8 cellular contexts compared by ENCODE assay signal in genomic region chr1:167553136-167554027, GRCh38. TPM values are rescaled to one million over a fixed set of nuclear protein-coding genes. Genes with fewer than 3 reads are reported as not detected.
DNase-seq lines count a peak whose midpoint lies in the region; ATAC-seq and TF ChIP-seq lines count a peak whose summit lies in the region.

CREG1 (minus strand) TSS chr1:167553762.

- CTCF ChIA-PET in RWPE1 (lab: Yijun Ruan, JAX) = no interaction called here

- peak within 1 kb of the TSS; percentile 87 for H3K4me3 Mint-ChIP-seq in activated T-helper 17 cell treated with anti-CD3 and anti-CD28 coated beads, Interleukin-2, amount 50 U/mL, for 72 hours
- H3K4me3 Mint-ChIP-seq in naive thymus-derived CD8-positive, alpha-beta T cell = peak within 1 kb of the TSS; percentile 81 to 96 (median 93)

- H3K27me3 ChIP-seq in fibroblast of lung (ENCODE audit: control insufficient read depth, insufficient read depth, low read length) = no peaks in the 10 kb centered on the region

- H3K79me2 ChIP-seq in fibroblast of lung (ENCODE audit: control insufficient read depth, insufficient read depth, low read length) = no peaks in the 10 kb centered on the region

- no peak; the same call in 1 of the 2 replicates for TF ChIP-seq CTCF in LNCaP clone FGC (IDR thresholded peaks at IDR 0.05; ENCODE audit: control insufficient read depth, extremely low read depth, insufficient read depth)
- no peak for TF ChIP-seq CTCF in RWPE1 (conservative IDR thresholded peaks at IDR 0.05; ENCODE audit: low read depth)
- no peak for TF ChIP-seq CTCF in fibroblast of lung (conservative IDR thresholded peaks at IDR 0.05 in 1 of 2, IDR thresholded peaks at IDR 0.05 in 1 of 2; ENCODE audit: low read depth in 1 of 2, low read length in 2 of 2)

- no peaks in the 10 kb centered on the region for H3K9me3 Mint-ChIP-seq in activated T-helper 17 cell treated with anti-CD3 and anti-CD28 coated beads, Interleukin-2, amount 50 U/mL, for 72 hours
- H3K9me3 Mint-ChIP-seq in naive thymus-derived CD8-positive, alpha-beta T cell = no peaks in the 10 kb centered on the region

- H3K9ac ChIP-seq in fibroblast of lung (ENCODE audit: insufficient read depth, low read length) = peak within 1 kb of the TSS; percentile 65

- POLR2A ChIA-PET in RWPE1 (lab: Yijun Ruan, JAX; ENCODE audit: low non-redundant PET) = interaction anchor here (0.7 kb wide), 1 partner anchor 1755 kb away, joined by 3 read pairs; no protein-coding TSS in a partner anchor
- POLR2A ChIA-PET in naive thymus-derived CD8-positive, alpha-beta T cell (lab: Charles Lee) = interaction anchor here (0.5 to 2.7 kb wide), 9 partner anchors 10 to 742 kb away, joined by 3 to 17 read pairs (median 4); partner anchors contain the start of gene CD247

- DNase-seq in Daoy (ENCODE audit: low read depth) = peak; percentile 96
- DNase-seq in GOT3 (lab: John Stamatoyannopoulos, UW) = peak; percentile 88
- DNase-seq in LNCaP clone FGC (ENCODE audit: low read depth) = peak; percentile 83
- peak; percentile 95 for DNase-seq in RWPE1 (ENCODE audit: low spot score)
- peak; percentile 84 to 89 for DNase-seq in fibroblast of lung (ENCODE audit: low read depth in 2 of 2)
- peak; percentile 81 to 93 (median 87) for DNase-seq in naive thymus-derived CD8-positive, alpha-beta T cell
- DNase-seq in stimulated activated naive CD4-positive, alpha-beta T cell (lab: John Stamatoyannopoulos, UW) = peak; percentile 78 to 89 (median 86)

- peak within 1 kb of the TSS; percentile 81 for H2AFZ ChIP-seq in fibroblast of lung (ENCODE audit: low read length)

- no peaks in the 10 kb centered on the region for H3K36me3 Mint-ChIP-seq in activated T-helper 17 cell treated with anti-CD3 and anti-CD28 coated beads, Interleukin-2, amount 50 U/mL, for 72 hours (ENCODE audit: low read depth)
- H3K36me3 Mint-ChIP-seq in naive thymus-derived CD8-positive, alpha-beta T cell = no peaks in the 10 kb centered on the region

- no peaks in the 10 kb centered on the region for H3K27me3 Mint-ChIP-seq in activated T-helper 17 cell treated with anti-CD3 and anti-CD28 coated beads, Interleukin-2, amount 50 U/mL, for 72 hours
- H3K27me3 Mint-ChIP-seq in naive thymus-derived CD8-positive, alpha-beta T cell = peaks cover 0 to 1% (median 0%) of the 10 kb centered on the region in 5 donors

- peak within 1 kb of the TSS; percentile 92 for H3K4me2 ChIP-seq in fibroblast of lung (ENCODE audit: extremely low read depth, insufficient read depth, low read length)

- H3K4me1 Mint-ChIP-seq in activated T-helper 17 cell treated with anti-CD3 and anti-CD28 coated beads, Interleukin-2, amount 50 U/mL, for 72 hours = peaks cover 7% of the 10 kb centered on the region
- peaks cover 21 to 51% (median 43%) of the 10 kb centered on the region in 4 donors for H3K4me1 Mint-ChIP-seq in naive thymus-derived CD8-positive, alpha-beta T cell

- H3K27ac ChIP-seq in RWPE1 (peak within 1 kb of the TSS; percentile 78), fibroblast of lung (ENCODE audit: insufficient read depth, low read length) (peak within 1 kb of the TSS; percentile 24)

- H3K4me3 ChIP-seq in LNCaP clone FGC (ENCODE audit: low read depth, low read length) (peak within 1 kb of the TSS; percentile 70), fibroblast of lung (replicated peaks in 1 of 4; ENCODE audit: control extremely low read depth in 1 of 4, insufficient read depth in 1 of 4, low read depth in 3 of 4, low read length in 4 of 4) (peak within 1 kb of the TSS; percentile 62 to 74 (median 67))

- no peaks in the 10 kb centered on the region for H3K9me3 ChIP-seq in fibroblast of lung (ENCODE audit: control insufficient read depth, insufficient read depth, low read depth, low read length)

- H4K20me1 ChIP-seq in fibroblast of lung (ENCODE audit: control insufficient read depth, extremely low read depth, insufficient read depth, low read length) = no peaks in the 10 kb centered on the region

- H3K36me3 ChIP-seq in fibroblast of lung (ENCODE audit: control insufficient read depth, insufficient read depth, low read length) = no peaks in the 10 kb centered on the region

- H3K27ac Mint-ChIP-seq in activated T-helper 17 cell treated with anti-CD3 and anti-CD28 coated beads, Interleukin-2, amount 50 U/mL, for 72 hours = no peak within 1 kb of the TSS
- H3K27ac Mint-ChIP-seq in naive thymus-derived CD8-positive, alpha-beta T cell = peak within 1 kb of the TSS; percentile 40 to 91 (median 79)

- H3K4me1 ChIP-seq in fibroblast of lung (ENCODE audit: control insufficient read depth, extremely low read depth, insufficient read depth, low read length) = no peaks in the 10 kb centered on the region

- peak; percentile 99 for ATAC-seq in activated T-helper 17 cell treated with anti-CD3 and anti-CD28 coated beads, Interleukin-2, amount 50 U/mL, for 72 hours (replicated peaks)
- peak; percentile 97 for ATAC-seq in naive thymus-derived CD8-positive, alpha-beta T cell

RNA-seq across cellular contexts. Expression of gene CREG1, which starts in this region (rescaled TPM):
- 43.8 and 51.9 TPM in 2 replicates for total RNA-seq in Daoy (2014; rRNA removed; shearing (Covaris generic))
- 10 to 100 TPM; 10.8 to 13.2 TPM for total RNA-seq in activated T-helper 17 cell treated with anti-CD3 and anti-CD28 coated beads, Interleukin-2, amount 50 U/mL, for 72 hours
- 58.5 and 108 TPM in 2 replicates for total RNA-seq in fibroblast of lung
- polyA plus RNA-seq in fibroblast of lung = 29.4 and 75.5 TPM in 2 replicates
- polyA plus RNA-seq in fibroblast of lung (2012) = 15.3 and 34.9 TPM in 2 replicates
- polyA minus RNA-seq in fibroblast of lung (ENCODE audit: low replicate concordance) = 2.2 and 2.6 TPM in 2 replicates
- 10 to 100 TPM; 13.8 to 15.5 TPM for total RNA-seq in naive thymus-derived CD8-positive, alpha-beta T cell
- polyA plus RNA-seq in naive thymus-derived CD8-positive, alpha-beta T cell = 10 to 100 TPM; 14.6 to 26.8 (median 23.3) TPM

Comparison
In these comparisons a context has a peak if more than half of its experiments do, and no peak if none do; other contexts are left out.
1. Peak in every context shown above with its lines: DNase-seq, ATAC-seq, H3K4me3 ChIP-seq and H3K27ac ChIP-seq.